Comparison of ENCODE assay signal across 8 cellular contexts in the genomic region with DNA sequence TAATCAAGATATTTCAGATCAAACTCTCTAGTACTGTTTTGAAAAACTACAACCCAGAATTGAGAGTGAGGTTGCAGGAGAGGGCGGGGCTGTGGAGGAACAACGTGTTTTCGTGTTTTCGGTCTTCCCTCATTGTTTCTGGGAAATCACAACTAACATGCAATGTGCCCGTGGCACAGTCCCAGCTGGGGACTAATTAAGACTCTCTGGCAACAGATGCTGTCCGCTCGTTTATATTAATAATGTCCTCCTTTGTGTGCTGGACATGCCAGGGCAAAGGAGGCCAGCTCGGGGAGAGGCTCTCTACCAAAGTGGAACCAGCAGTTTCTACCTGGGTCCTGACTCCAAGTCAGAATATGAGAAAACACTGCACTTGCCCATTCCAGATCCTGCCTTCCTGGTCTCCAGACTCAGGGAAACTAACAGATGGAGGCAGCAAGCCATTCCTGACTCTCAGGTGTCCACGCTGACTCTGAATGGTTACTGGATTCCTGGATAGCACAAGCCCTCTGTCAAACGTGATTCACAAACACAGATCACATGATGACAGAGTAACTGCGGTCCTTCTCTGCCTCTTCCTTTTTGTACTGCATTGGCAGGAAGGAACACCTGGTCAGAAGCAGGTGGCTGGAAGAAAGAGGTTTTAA.
A peak's percentile ranks its signal among the peaks of the same experiment; 100 is the strongest.
DNase-seq lines count a peak whose midpoint lies in the region; ATAC-seq and TF ChIP-seq lines count a peak whose summit lies in the region.

No MANE protein-coding gene starts in this region.

- no peak for ATAC-seq in GM21367 (IDR thresholded peaks at IDR 0.05; ENCODE audit: unreplicated experiment)

- no peak overlapping the region for H3K4me3 ChIP-seq in osteoblast (ENCODE audit: insufficient read depth, low read length)

- H4K20me1 ChIP-seq in osteoblast (ENCODE audit: insufficient read depth, low read length), result no peaks in the 10 kb centered on the region

- DNase-seq in DMS53 (lab: John Stamatoyannopoulos, UW) (peak; percentile 59), NAMALWA (ENCODE audit: low spot score) (peak; percentile 87), foreskin melanocyte (peak; percentile 17), osteoblast (ENCODE audit: insufficient read length, low spot score, missing footprints) (no peak), GDM1 (lab: John Stamatoyannopoulos, UW) (no peak)
- peak; percentile 42 for DNase-seq in activated CD8-positive, alpha-beta memory T cell treated with anti-CD3 and anti-CD28 coated beads, Interleukin-2, amount 50 U/mL, for 4 hours
- peak; percentile 26 for DNase-seq in stimulated activated CD8-positive, alpha-beta memory T cell treated with anti-CD3 and anti-CD28 coated beads, Interleukin-12 subunit alpha, Interleukin-12 subunit beta, amount 100 ng/mL, for 24 hours (ENCODE audit: extremely low read depth)

- no peaks in the 10 kb centered on the region for H3K79me2 ChIP-seq in osteoblast (ENCODE audit: insufficient read depth, low read length)

- H3K27me3 ChIP-seq in osteoblast (ENCODE audit: insufficient read depth, low read length), result no peaks in the 10 kb centered on the region

- H3K4me2 ChIP-seq in osteoblast (ENCODE audit: insufficient read depth, low read length), result no peak overlapping the region

- no peak overlapping the region for H2AFZ ChIP-seq in osteoblast (ENCODE audit: low read length)

- H3K9me3 ChIP-seq in osteoblast (ENCODE audit: low read depth, low read length), result no peaks in the 10 kb centered on the region

- TF ChIP-seq CTCF in osteoblast (IDR thresholded peaks at IDR 0.05; ENCODE audit: extremely low read depth, low read depth, low read length), result no peak

- H3K36me3 ChIP-seq in osteoblast (ENCODE audit: insufficient read depth, low read length), result no peaks in the 10 kb centered on the region

- no peak overlapping the region for H3K27ac ChIP-seq in osteoblast (ENCODE audit: low read depth, low read length)

- no peaks in the 10 kb centered on the region for H3K4me1 ChIP-seq in osteoblast (ENCODE audit: insufficient read depth, low read length)

Comparison
In these comparisons a context has a peak if more than half of its experiments do, and no peak if none do; other contexts are left out.
1. DNase-seq: peak in DMS53 (single experiment), NAMALWA (single experiment), activated CD8-positive, alpha-beta memory T cell treated with anti-CD3 and anti-CD28 coated beads, Interleukin-2, amount 50 U/mL, for 4 hours (single experiment), foreskin melanocyte (single experiment) and stimulated activated CD8-positive, alpha-beta memory T cell treated with anti-CD3 and anti-CD28 coated beads, Interleukin-12 subunit alpha, Interleukin-12 subunit beta, amount 100 ng/mL, for 24 hours (single experiment); none in osteoblast (single experiment) and GDM1 (single experiment).